Comparison of ENCODE assay signal across 6 cellular contexts in the genomic region with DNA sequence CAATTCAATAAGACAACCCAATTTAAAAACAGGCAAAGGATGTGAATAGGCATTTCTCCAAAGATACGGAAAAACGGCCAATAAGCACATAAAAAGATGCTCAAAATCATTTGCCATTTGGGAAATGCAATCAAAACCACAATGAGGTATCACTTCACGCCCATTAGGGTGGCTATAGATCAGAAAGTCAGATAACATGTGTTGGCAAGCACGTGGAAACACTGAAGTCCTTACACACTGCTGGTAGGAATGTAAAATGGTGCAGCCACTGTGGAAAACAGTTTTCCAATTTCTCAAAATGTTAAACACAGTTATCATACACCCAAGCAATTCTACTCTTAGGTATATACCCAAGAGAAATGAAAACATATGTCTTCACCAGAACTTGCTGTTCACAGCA. TPM values are rescaled to one million over a fixed set of nuclear protein-coding genes. Genes with fewer than 3 reads are reported as not detected.
A peak's percentile ranks its signal among the peaks of the same experiment; 100 is the strongest.
DNase-seq lines count a peak whose midpoint lies in the region.
"Not testable (repeated sequence)": the region's sequence is repeated elsewhere in the genome, so short reads cannot be mapped to it uniquely, and the experiment has no call there.

No MANE protein-coding gene starts in this region.

- H3K27ac ChIP-seq in SJCRH30 = not testable (repeated sequence)

- H3K36me3 ChIP-seq in SJCRH30 = not testable (repeated sequence)

- not testable (repeated sequence) for H3K4me1 ChIP-seq in SJCRH30

- not testable (repeated sequence) for H3K27me3 ChIP-seq in SJCRH30

- DNase-seq in HT-29 (ENCODE audit: low spot score) (peak; percentile 0), NAMALWA (ENCODE audit: low spot score) (peak; percentile 1), SJCRH30 (peak; percentile 41 to 42), dedifferentiated amniotic fluid mesenchymal stem cell (ENCODE audit: extremely low spot score) (peak; percentile 12), kidney tubule cell (ENCODE audit: low spot score) (peak; percentile 1), pons (ENCODE audit: low spot score) (peak; percentile 0)

- not testable (repeated sequence) for H3K9me3 ChIP-seq in SJCRH30 (replicated peaks)

- not testable (repeated sequence) for H3K4me3 ChIP-seq in SJCRH30

RNA-seq across cellular contexts. Expression of gene RPS17, which starts 39.5 kb away (rescaled TPM):
- total RNA-seq in HT-29 (2014; rRNA removed; shearing (Covaris generic)) = 3,753 and 4,531 TPM in 2 replicates
- total RNA-seq in SJCRH30 (2014; rRNA removed; shearing (Covaris generic)) = 5,360 and 5,605 TPM in 2 replicates
